ENCODE assay signal across 1 cellular context in genomic region chr1:225700164-225700740, GRCh38.
TF ChIP-seq lines count a peak whose summit lies in the region.

No MANE protein-coding gene starts in this region.

TF ChIP-seq in HEK293, 187 proteins besides CTCF, POLR2A, EP300 and RAD21 (continued from another document and continues in another):
- TF ChIP-seq ZNF184 (tag by site-specific recombination; IDR thresholded peaks at IDR 0.05), result no peak
- no peak for TF ChIP-seq ZBTB17 (tag by site-specific recombination; IDR thresholded peaks at IDR 0.05)
- peak; percentile 25; the same call in 1 of the 2 replicates for TF ChIP-seq ZSCAN4 (tag by site-specific recombination; IDR thresholded peaks at IDR 0.05)
- TF ChIP-seq ZBTB48 (tag by site-specific recombination; IDR thresholded peaks at IDR 0.05), result no peak
- no peak for TF ChIP-seq ZNF133 (tag by site-specific recombination; IDR thresholded peaks at IDR 0.05)
- TF ChIP-seq ZBTB11 (tag by site-specific recombination; conservative IDR thresholded peaks at IDR 0.05; ENCODE audit: low read depth), result no peak
- no peak for TF ChIP-seq ZNF146 (tag by site-specific recombination; IDR thresholded peaks at IDR 0.05)
- TF ChIP-seq ZNF274 (IDR thresholded peaks at IDR 0.05; ENCODE audit: low read length), result no peak
- TF ChIP-seq ZNF274 (tag by site-specific recombination; IDR thresholded peaks at IDR 0.05; ENCODE audit: borderline replicate concordance), result no peak
- no peak for TF ChIP-seq ZNF701 (tag by site-specific recombination; IDR thresholded peaks at IDR 0.05)
- no peak for TF ChIP-seq ZNF211 (tag by site-specific recombination; IDR thresholded peaks at IDR 0.05; ENCODE audit: low read depth)
- TF ChIP-seq ZNF214 (tag by site-specific recombination; IDR thresholded peaks at IDR 0.05; ENCODE audit: borderline replicate concordance), result no peak
- no peak for TF ChIP-seq YY2 (tag by site-specific recombination; IDR thresholded peaks at IDR 0.05)
- TF ChIP-seq SP2 (tag by site-specific recombination; IDR thresholded peaks at IDR 0.05), result no peak
- no peak for TF ChIP-seq KLF1 (tag by site-specific recombination; IDR thresholded peaks at IDR 0.05)
- TF ChIP-seq ZNF626 (tag by site-specific recombination; IDR thresholded peaks at IDR 0.05), result no peak
- peak; percentile 91 for TF ChIP-seq ZFP37 (tag by site-specific recombination; IDR thresholded peaks at IDR 0.05)
- TF ChIP-seq ZNF404 (tag by site-specific recombination; IDR thresholded peaks at IDR 0.05), result no peak
- peak; percentile 66 for TF ChIP-seq ZXDB (tag by site-specific recombination; IDR thresholded peaks at IDR 0.05)
- no peak for TF ChIP-seq ZNF423 (tag by site-specific recombination; IDR thresholded peaks at IDR 0.05)
- no peak for TF ChIP-seq ZNF239 (tag by site-specific recombination; IDR thresholded peaks at IDR 0.05)
- no peak for TF ChIP-seq ZNF747 (tag by site-specific recombination; IDR thresholded peaks at IDR 0.05)
- no peak for TF ChIP-seq ZNF416 (tag by site-specific recombination; IDR thresholded peaks at IDR 0.05)
- TF ChIP-seq ZNF121 (tag by site-specific recombination; IDR thresholded peaks at IDR 0.05), result no peak
- no peak for TF ChIP-seq ZNF292 (tag by site-specific recombination; IDR thresholded peaks at IDR 0.05; ENCODE audit: borderline replicate concordance, low read depth)
- TF ChIP-seq ZNF785 (tag by site-specific recombination; IDR thresholded peaks at IDR 0.05), result no peak
- TF ChIP-seq ZNF473 (tag by site-specific recombination; IDR thresholded peaks at IDR 0.05), result no peak
- peak; percentile 69; the same call in 1 of the 2 replicates for TF ChIP-seq ZNF24 (tag by site-specific recombination; IDR thresholded peaks at IDR 0.05)
- TF ChIP-seq ZNF449 (tag by site-specific recombination; IDR thresholded peaks at IDR 0.05), result peak; percentile 14; the same call in 1 of the 2 replicates
- TF ChIP-seq ZNF704 (tag by site-specific recombination; IDR thresholded peaks at IDR 0.05), result no peak
- TF ChIP-seq ZNF23 (tag by site-specific recombination; IDR thresholded peaks at IDR 0.05; ENCODE audit: borderline replicate concordance), result no peak
- TF ChIP-seq ZNF18 (tag by site-specific recombination; IDR thresholded peaks at IDR 0.05), result no peak
- TF ChIP-seq SALL2 (tag by site-specific recombination; IDR thresholded peaks at IDR 0.05; ENCODE audit: borderline replicate concordance), result no peak
- no peak for TF ChIP-seq ZNF518A (tag by site-specific recombination; conservative IDR thresholded peaks at IDR 0.05; ENCODE audit: low read depth)
- no peak for TF ChIP-seq ZNF132 (tag by site-specific recombination; IDR thresholded peaks at IDR 0.05; ENCODE audit: borderline replicate concordance)
- TF ChIP-seq ZNF114 (tag by site-specific recombination; IDR thresholded peaks at IDR 0.05), result no peak
- TF ChIP-seq ZNF350 (tag by site-specific recombination; IDR thresholded peaks at IDR 0.05), result no peak
- TF ChIP-seq KLF8 (tag by site-specific recombination; IDR thresholded peaks at IDR 0.05), result peak; percentile 78
- TF ChIP-seq REST (tag by site-specific recombination; IDR thresholded peaks at IDR 0.05), result no peak
- TF ChIP-seq GFI1B (tag by site-specific recombination; IDR thresholded peaks at IDR 0.05), result no peak
- no peak for TF ChIP-seq ZNF223 (tag by site-specific recombination; IDR thresholded peaks at IDR 0.05)
- TF ChIP-seq ZNF426 (tag by site-specific recombination; IDR thresholded peaks at IDR 0.05), result no peak
- TF ChIP-seq ZSCAN30 (tag by site-specific recombination; IDR thresholded peaks at IDR 0.05), result no peak
- no peak; the same call in 1 of the 2 replicates for TF ChIP-seq PRDM6 (tag by site-specific recombination; IDR thresholded peaks at IDR 0.05)
- peak; percentile 43; the same call in 1 of the 2 replicates for TF ChIP-seq ZNF600 (tag by site-specific recombination; IDR thresholded peaks at IDR 0.05)
- no peak for TF ChIP-seq ZNF530 (tag by site-specific recombination; IDR thresholded peaks at IDR 0.05; ENCODE audit: low read depth)
- TF ChIP-seq ZNF221 (tag by site-specific recombination; IDR thresholded peaks at IDR 0.05; ENCODE audit: borderline replicate concordance), result no peak
